11 cellular contexts compared by ENCODE assay signal in genomic region chr22:21942939-21943338, GRCh38. TPM values are rescaled to one million over a fixed set of nuclear protein-coding genes. Genes with fewer than 3 reads are reported as not detected.
DNase-seq lines count a peak whose midpoint lies in the region; ATAC-seq, FAIRE-seq and TF ChIP-seq lines count a peak whose summit lies in the region.
"Had no signal": no experiment of that assay in that cellular context is flagged by ENCODE, and none has a peak within 500 bp of the region (broad histone marks: within the 10 kb centered on the region; RNA-seq: fewer than 3 reads in every experiment).

No MANE protein-coding gene starts in this region.

- TF ChIP-seq POLR2A in upper lobe of left lung (IDR thresholded peaks at IDR 0.05) (no peak), GM12892 (IDR thresholded peaks at IDR 0.05; ENCODE audit: low read depth, low read length) (no peak)

- H3K9me3 Mint-ChIP-seq in activated naive CD4-positive, alpha-beta T cell treated with anti-CD3 and anti-CD28 coated beads for 36 hours: no peaks in the 10 kb centered on the region
- H3K9me3 Mint-ChIP-seq in astrocyte (ENCODE audit: unreplicated experiment): peaks cover 4% of the 10 kb centered on the region

- peaks cover 7% of the 10 kb centered on the region for H3K36me3 ChIP-seq in astrocyte (ENCODE audit: insufficient read depth, low read length)
- H3K36me3 ChIP-seq in upper lobe of left lung: peaks cover 0 to 40% (median 17%) of the 10 kb centered on the region in 4 donors

- peaks cover 35% of the 10 kb centered on the region for H3K4me1 ChIP-seq in astrocyte (ENCODE audit: insufficient read depth, low read length)
- H3K4me1 ChIP-seq in upper lobe of left lung: peaks cover 78 to 98% (median 94%) of the 10 kb centered on the region in 4 donors

- peak overlapping the region; percentile 59 for H3K27ac Mint-ChIP-seq in activated naive CD4-positive, alpha-beta T cell treated with anti-CD3 and anti-CD28 coated beads for 36 hours
- no peak overlapping the region for H3K27ac Mint-ChIP-seq in astrocyte (ENCODE audit: unreplicated experiment)

- H4K20me1 ChIP-seq in astrocyte (ENCODE audit: insufficient read depth, low read length): peaks cover 3% of the 10 kb centered on the region

- 45 to 49% methylated on average over 8 to 9 of the region's 9 CpGs for WGBS in upper lobe of left lung, 2 donors

- no peak for DNase-seq in activated naive CD4-positive, alpha-beta T cell treated with anti-CD3 and anti-CD28 coated beads for 36 hours
- DNase-seq in activated naive CD4-positive, alpha-beta T cell treated with anti-CD3 and anti-CD28 coated beads, Interleukin-2, amount 50 U/mL, for 16 hours: no peak
- DNase-seq in astrocyte (ENCODE audit: low read depth) (no peak), medulla oblongata (ENCODE audit: extremely low spot score) (peak; percentile 20), upper lobe of left lung (no peak), GM12892 (ENCODE audit: insufficient read length) (no peak), UCSD-AML1 (lab: John Stamatoyannopoulos, UW; ENCODE audit: unreplicated experiment) (no peak)
- no peak for DNase-seq in NK-92 treated with Interleukin-12 subunit alpha and Interleukin-12 subunit beta, amount 100 ng/mL, for 24 hours (lab: John Stamatoyannopoulos, UW)
- DNase-seq: NCI-H146, RPMI8226 had no signal

- H3K9me3 ChIP-seq in astrocyte (ENCODE audit: insufficient read depth, low read depth, low read length): no peaks in the 10 kb centered on the region
- no peaks in the 10 kb centered on the region for H3K9me3 ChIP-seq in upper lobe of left lung

- TF ChIP-seq EP300 in upper lobe of left lung (IDR thresholded peaks at IDR 0.05): no peak

- ATAC-seq in upper lobe of left lung (ENCODE audit: low FRiP score in 2 of 2): no peak
- ATAC-seq: GM12878 had no signal

- H3K79me2 ChIP-seq in astrocyte (ENCODE audit: insufficient read depth, low read length): peaks cover 26% of the 10 kb centered on the region

- no peak overlapping the region for H3K4me3 ChIP-seq in astrocyte (ENCODE audit: insufficient read depth, low read depth, low read length)
- no peak overlapping the region for H3K4me3 ChIP-seq in upper lobe of left lung
- H3K4me3 ChIP-seq: GM12878 had no signal

- H3K27ac ChIP-seq in astrocyte (ENCODE audit: low read depth, low read length) (peak overlapping the region; percentile 84), upper lobe of left lung (peak overlapping the region; percentile 93 to 98 (median 96))

- no peak for TF ChIP-seq CTCF in astrocyte (IDR thresholded peaks at IDR 0.05; ENCODE audit: insufficient read depth, low read depth, low read length)
- TF ChIP-seq CTCF in upper lobe of left lung (IDR thresholded peaks at IDR 0.05): no peak

- peak overlapping the region; percentile 22 for H2AFZ ChIP-seq in astrocyte (ENCODE audit: low read depth, low read length)

- H3K27me3 Mint-ChIP-seq in activated naive CD4-positive, alpha-beta T cell treated with anti-CD3 and anti-CD28 coated beads for 36 hours (ENCODE audit: low read depth): no peaks in the 10 kb centered on the region
- H3K27me3 Mint-ChIP-seq in astrocyte (ENCODE audit: low read depth, unreplicated experiment): no peaks in the 10 kb centered on the region

- H3K4me1 Mint-ChIP-seq in activated naive CD4-positive, alpha-beta T cell treated with anti-CD3 and anti-CD28 coated beads for 36 hours (ENCODE audit: low read depth): peaks cover 32% of the 10 kb centered on the region
- peaks cover 23% of the 10 kb centered on the region for H3K4me1 Mint-ChIP-seq in astrocyte (ENCODE audit: low read depth, unreplicated experiment)

- intact Hi-C loops in activated naive CD4-positive, alpha-beta T cell treated with anti-CD3 and anti-CD28 coated beads for 36 hours (cut with micrococcal nuclease): no loop called here

- no peak for FAIRE-seq in astrocyte (lab: Jason Lieb, UNC)
- FAIRE-seq in GM12892 (lab: Jason Lieb, UNC): no peak
- FAIRE-seq: GM12878 had no signal

- H3K4me3 Mint-ChIP-seq in activated naive CD4-positive, alpha-beta T cell treated with anti-CD3 and anti-CD28 coated beads for 36 hours: no peak overlapping the region
- H3K4me3 Mint-ChIP-seq in astrocyte (ENCODE audit: unreplicated experiment): no peak overlapping the region

- H3K4me2 ChIP-seq in astrocyte (ENCODE audit: low read length): peak overlapping the region; percentile 72

- no peaks in the 10 kb centered on the region for H3K36me3 Mint-ChIP-seq in activated naive CD4-positive, alpha-beta T cell treated with anti-CD3 and anti-CD28 coated beads for 36 hours (ENCODE audit: low read depth)
- peaks cover 14% of the 10 kb centered on the region for H3K36me3 Mint-ChIP-seq in astrocyte (ENCODE audit: low read depth, unreplicated experiment)

- no peaks in the 10 kb centered on the region for H3K27me3 ChIP-seq in astrocyte (ENCODE audit: insufficient read depth, low read length)
- H3K27me3 ChIP-seq in upper lobe of left lung: no peaks in the 10 kb centered on the region

- CTCF ChIA-PET in activated naive CD4-positive, alpha-beta T cell treated with anti-CD3 and anti-CD28 coated beads for 36 hours (lab: Charles Lee): interaction anchor here (0.6 to 0.7 kb wide), 2 partner anchors 16 to 72 kb away, joined by 3 to 4 read pairs; no protein-coding TSS in a partner anchor

- peak overlapping the region; percentile 56 for H3K9ac ChIP-seq in astrocyte (ENCODE audit: low read length)

RNA-seq across cellular contexts. Expression of gene PPM1F, which starts 9.7 kb away (rescaled TPM):
- total RNA-seq in activated naive CD4-positive, alpha-beta T cell treated with anti-CD3 and anti-CD28 coated beads for 36 hours: 10 to 100 TPM; 23.0 to 24.3 TPM
- total RNA-seq in astrocyte (24.2 and 27.9 TPM in 2 replicates), upper lobe of left lung (10 to 100 TPM; 21.0 to 85.3 (median 33.2) TPM)
- 3.8 TPM for polyA plus RNA-seq in GM12892 (2012; ENCODE audit: missing spikeins)

RNA-seq across cellular contexts. Expression of gene TOP3B, which starts 39.6 kb away (rescaled TPM):
- total RNA-seq in activated naive CD4-positive, alpha-beta T cell treated with anti-CD3 and anti-CD28 coated beads for 36 hours: 10 to 100 TPM; 41.2 to 41.4 TPM
- 27.5 and 37.3 TPM in 2 replicates for total RNA-seq in astrocyte
- 100 to 1,000 TPM in 1 of 6 donors, 10 to 100 TPM in 5; 22.5 to 111 (median 34.0) TPM for total RNA-seq in upper lobe of left lung
- polyA plus RNA-seq in GM12892 (2012; ENCODE audit: missing spikeins): 13.7 TPM
